12 cellular contexts compared by ENCODE assay signal in genomic region chr17:76270127-76270592, GRCh38. TPM values are rescaled to one million over a fixed set of nuclear protein-coding genes. Genes with fewer than 3 reads are reported as not detected.
DNase-seq lines count a peak whose midpoint lies in the region; ATAC-seq, FAIRE-seq and TF ChIP-seq lines count a peak whose summit lies in the region.
"Had no signal": no experiment of that assay in that cellular context is flagged by ENCODE, and none has a peak within 500 bp of the region (broad histone marks: within the 10 kb centered on the region; RNA-seq: fewer than 3 reads in every experiment).

No MANE protein-coding gene starts in this region.

- H3K4me2 ChIP-seq in HepG2 (ENCODE audit: low read depth, low read length): no peak overlapping the region

- FAIRE-seq in HepG2 (lab: Jason Lieb, UNC) (no peak), GM19239 (lab: Jason Lieb, UNC) (no peak)
- FAIRE-seq: keratinocyte had no signal

- CTCF ChIA-PET in HepG2 (lab: Yijun Ruan, JAX; ENCODE audit: low intra/inter-chr PET ratio, low total read pairs): no interaction called here

- H4K20me1 ChIP-seq in HepG2 (ENCODE audit: insufficient read depth, low read length): no peaks in the 10 kb centered on the region; the same call in 1 of the 2 replicates

- H3K4me1 ChIP-seq in HepG2 (ENCODE audit: insufficient read depth, low read length) (peaks cover 45% of the 10 kb centered on the region), right lobe of liver (peaks cover 0 to 40% (median 11%) of the 10 kb centered on the region in 4 donors)

- ATAC-seq in HepG2: no peak
- no peak for ATAC-seq in right lobe of liver

- no peak overlapping the region for H3K27ac ChIP-seq in HepG2 (ENCODE audit: extremely low read length, insufficient read depth, low read length)
- H3K27ac ChIP-seq in right lobe of liver: no peak overlapping the region

- WGBS in HepG2 (ENCODE audit: low lambda C conversion rate): 98% methylated on average over 26 of the region's 26 CpGs
- WGBS in right lobe of liver (ENCODE audit: insufficient coverage, low coverage, low lambda C conversion rate, missing lambda C conversion rate): no CpG with 5 or more reads among the region's 26 CpGs

- no peaks in the 10 kb centered on the region for H3K27me3 Mint-ChIP-seq in T-helper 1 cell treated with Interleukin-12 subunit alpha and Interleukin-12 subunit beta and Interleukin-4 antibody, amounts not matched to agents 30 μg/mL and 1 μg/mL, for 36 hours (ENCODE audit: low read depth)
- H3K27me3 Mint-ChIP-seq in immature natural killer cell (ENCODE audit: low read depth in 3 of 3) (peaks cover 30 to 39% (median 36%) of the 10 kb centered on the region in 3 donors), type B pancreatic cell (no peaks in the 10 kb centered on the region)

- H3K9ac ChIP-seq in HepG2 (ENCODE audit: insufficient read depth, low read depth, low read length): no peak overlapping the region

- H3K4me3 Mint-ChIP-seq in T-helper 1 cell treated with Interleukin-12 subunit alpha and Interleukin-12 subunit beta and Interleukin-4 antibody, amounts not matched to agents 30 μg/mL and 1 μg/mL, for 36 hours: peak overlapping the region; percentile 94
- H3K4me3 Mint-ChIP-seq in immature natural killer cell (peak overlapping the region in 4 of 5 donors; percentile 33 to 64 (median 61)), type B pancreatic cell (no peak overlapping the region)
- H3K4me3 Mint-ChIP-seq: nephron progenitor cell had no signal

- BruUV-seq in HepG2 (replicated peaks; lab: Mats Ljungman, UMichigan): no TSS peak

- DNase-seq in HepG2 (ENCODE audit: low spot score) (no peak), right lobe of liver (no peak), immature natural killer cell (peak in 1 of 3 donors; percentile 17), type B pancreatic cell (ENCODE audit: extremely low spot score, unreplicated experiment) (no peak), GM19239 (ENCODE audit: insufficient read length, low spot score) (no peak), GF-D8 (lab: John Stamatoyannopoulos, UW) (no peak)
- no peak for DNase-seq in activated CD4-positive, CD25-positive, alpha-beta regulatory T cell treated with anti-CD3 and anti-CD28 coated beads, Interleukin-2, amount 50 U/mL, for 72 hours
- DNase-seq: NCI-H446 treated with DMSO at 0.1 percent for 48 hours, nephron progenitor cell, Right ventricle myocardium superior had no signal

- H3K9me3 Mint-ChIP-seq in T-helper 1 cell treated with Interleukin-12 subunit alpha and Interleukin-12 subunit beta and Interleukin-4 antibody, amounts not matched to agents 30 μg/mL and 1 μg/mL, for 36 hours: no peaks in the 10 kb centered on the region
- H3K9me3 Mint-ChIP-seq in immature natural killer cell: no peaks in the 10 kb centered on the region
- H3K9me3 Mint-ChIP-seq in type B pancreatic cell: no peaks in the 10 kb centered on the region
- H3K9me3 Mint-ChIP-seq: nephron progenitor cell had no signal

- H3K79me2 ChIP-seq in HepG2 (ENCODE audit: insufficient read depth, low read length): peaks cover 25% of the 10 kb centered on the region

- no peak overlapping the region for H3K4me3 ChIP-seq in HepG2 (replicated peaks in 1 of 3; ENCODE audit: insufficient read depth in 1 of 3, low read depth in 2 of 3, low read length in 3 of 3)
- H3K4me3 ChIP-seq in right lobe of liver: no peak overlapping the region

- no peak for TF ChIP-seq RAD21 in HepG2 (CRISPR knock-in tag; IDR thresholded peaks at IDR 0.05)

- peaks cover 31% of the 10 kb centered on the region for H3K4me1 Mint-ChIP-seq in T-helper 1 cell treated with Interleukin-12 subunit alpha and Interleukin-12 subunit beta and Interleukin-4 antibody, amounts not matched to agents 30 μg/mL and 1 μg/mL, for 36 hours (ENCODE audit: low read depth)
- H3K4me1 Mint-ChIP-seq in immature natural killer cell (peaks cover 55 to 57% of the 10 kb centered on the region in 2 donors), type B pancreatic cell (ENCODE audit: unreplicated experiment) (peaks cover 16% of the 10 kb centered on the region)

- TF ChIP-seq CTCF in HepG2 (CRISPR knock-in tag; IDR thresholded peaks at IDR 0.05): no peak
- TF ChIP-seq CTCF in right lobe of liver (IDR thresholded peaks at IDR 0.05): no peak
- TF ChIP-seq CTCF in type B pancreatic cell (conservative IDR thresholded peaks at IDR 0.05): no peak

- peaks cover 8 to 12% of the 10 kb centered on the region in 2 experiments; a peak in 3 of 5 replicates for H3K36me3 ChIP-seq in HepG2 (replicated peaks in 1 of 2; ENCODE audit: control insufficient read depth in 1 of 2, insufficient read depth in 2 of 2, low read length in 2 of 2)
- no peaks in the 10 kb centered on the region for H3K36me3 ChIP-seq in right lobe of liver

- H3K27ac Mint-ChIP-seq in T-helper 1 cell treated with Interleukin-12 subunit alpha and Interleukin-12 subunit beta and Interleukin-4 antibody, amounts not matched to agents 30 μg/mL and 1 μg/mL, for 36 hours: peak overlapping the region; percentile 98
- peak overlapping the region in 5 of 6 donors; percentile 75 to 89 (median 84) for H3K27ac Mint-ChIP-seq in immature natural killer cell
- peak overlapping the region; percentile 46 for H3K27ac Mint-ChIP-seq in type B pancreatic cell
- H3K27ac Mint-ChIP-seq: nephron progenitor cell had no signal

- no peaks in the 10 kb centered on the region for H3K9me3 ChIP-seq in HepG2 (ENCODE audit: low read length)
- no peaks in the 10 kb centered on the region for H3K9me3 ChIP-seq in right lobe of liver

- intact Hi-C loops in HepG2 (cut with micrococcal nuclease; ENCODE audit: unreplicated experiment): loop anchor here (10.0 kb wide), 1 partner anchor 85 kb away; no protein-coding TSS in a partner anchor
- intact Hi-C loops in right lobe of liver (cut with DNase I): no loop called here

- in situ Hi-C loops in HepG2 (cut with HindIII; ENCODE audit: extremely low pct_ligation_motif_present, low pct_unique_long_range_greater_than_20kb): no loop called here

- TF ChIP-seq EP300 in HepG2 (IDR thresholded peaks at IDR 0.05; ENCODE audit: low read depth in 2 of 2, low read length in 2 of 2): no peak
- no peak for TF ChIP-seq EP300 in HepG2 (CRISPR knock-in tag; IDR thresholded peaks at IDR 0.05; ENCODE audit: borderline replicate concordance)

- no peak overlapping the region for H2AFZ ChIP-seq in HepG2 (ENCODE audit: low read length)

- POLR2A ChIA-PET in HepG2 (lab: Yijun Ruan, JAX): interaction anchor here (1.9 to 5.2 kb wide), 2 partner anchors 8 to 11 kb away, joined by 10 to 27 read pairs; no protein-coding TSS in a partner anchor

- peaks cover 43% of the 10 kb centered on the region for H3K36me3 Mint-ChIP-seq in T-helper 1 cell treated with Interleukin-12 subunit alpha and Interleukin-12 subunit beta and Interleukin-4 antibody, amounts not matched to agents 30 μg/mL and 1 μg/mL, for 36 hours (ENCODE audit: low read depth)
- H3K36me3 Mint-ChIP-seq in immature natural killer cell: no peaks in the 10 kb centered on the region
- H3K36me3 Mint-ChIP-seq in type B pancreatic cell: peaks cover 6% of the 10 kb centered on the region

- TF ChIP-seq POLR2A in HepG2 (IDR thresholded peaks at IDR 0.05; ENCODE audit: insufficient read depth in 1 of 2, low read depth in 2 of 2, low read length in 2 of 2): no peak
- TF ChIP-seq POLR2A in right lobe of liver (IDR thresholded peaks at IDR 0.05): no peak

- H3K27me3 ChIP-seq in HepG2 (ENCODE audit: control insufficient read depth in 1 of 2, insufficient read depth in 2 of 2, low read length in 2 of 2) (no peaks in the 10 kb centered on the region), right lobe of liver (no peaks in the 10 kb centered on the region)

RNA-seq across cellular contexts. Expression of gene UBALD2, which starts 5.0 kb away (rescaled TPM):
- total RNA-seq in HepG2 (2016; rRNA removed; fragmentation: Illumina TruSeq; extraction: Trizol): 3.3 and 5.3 TPM in 2 replicates
- 6.8 and 10.0 TPM in 2 replicates for total RNA-seq in HepG2 (2016; cell fraction: cytosol; rRNA removed; fragmentation: Illumina TruSeq; extraction: Trizol; ENCODE audit: low read depth)
- 4.4 and 4.5 TPM in 2 replicates for total RNA-seq in HepG2 (2016; cell fraction: insoluble cytoplasmic fraction; rRNA removed; fragmentation: Illumina TruSeq; extraction: Trizol)
- total RNA-seq in HepG2 (2016; cell fraction: membrane; rRNA removed; fragmentation: Illumina TruSeq; extraction: Trizol): 9.1 and 9.4 TPM in 2 replicates
- total RNA-seq in HepG2 (2016; cell fraction: nucleus; rRNA removed; fragmentation: Illumina TruSeq; extraction: Trizol): 2.6 and 3.2 TPM in 2 replicates
- polyA plus RNA-seq in HepG2 (2011; rRNA removed): 50.5 and 89.7 TPM in 2 replicates
- 14.6 and 28.0 TPM in 2 replicates for polyA plus RNA-seq in HepG2 (2011; cell fraction: cytosol; rRNA removed)
- 19.7 and 23.1 TPM in 2 replicates for polyA plus RNA-seq in HepG2 (2011; cell fraction: nucleus; rRNA removed)
- 16.6 and 21.8 TPM in 2 replicates for polyA plus RNA-seq in HepG2 (2012)
- polyA plus RNA-seq in HepG2 (2016; cell fraction: cytosol; fragmentation: Illumina TruSeq; extraction: Trizol; ENCODE audit: low read depth): 26.5 and 33.4 TPM in 2 replicates
- 15.4 and 17.2 TPM in 2 replicates for polyA plus RNA-seq in HepG2 (2016; cell fraction: insoluble cytoplasmic fraction; fragmentation: Illumina TruSeq; extraction: Trizol; ENCODE audit: low read depth)
- 28.1 and 30.3 TPM in 2 replicates for polyA plus RNA-seq in HepG2 (2016; cell fraction: membrane; fragmentation: Illumina TruSeq; extraction: Trizol; ENCODE audit: low read depth)
- polyA plus RNA-seq in HepG2 (2016; cell fraction: nucleus; fragmentation: Illumina TruSeq; extraction: Trizol; ENCODE audit: insufficient read depth, low read depth): 8.4 and 13.3 TPM in 2 replicates
- 24.6 and 37.9 TPM in 2 replicates for polyA minus RNA-seq in HepG2 (2011; rRNA and poly(A)+ RNA removed; ENCODE audit: low replicate concordance)
- 14.7 and 29.2 TPM in 2 replicates for polyA minus RNA-seq in HepG2 (2011; cell fraction: cytosol; rRNA and poly(A)+ RNA removed)
- polyA minus RNA-seq in HepG2 (2011; cell fraction: nucleus; rRNA and poly(A)+ RNA removed): 4.2 and 7.1 TPM in 2 replicates
- 10 to 100 TPM in 4 of 6 experiments, 1 to 10 TPM in 2; 7.3 to 17.9 (median 14.5) TPM for total RNA-seq in right lobe of liver
- polyA plus RNA-seq in immature natural killer cell: 1 to 10 TPM; 1.5 to 4.5 (median 3.9) TPM
- total RNA-seq in type B pancreatic cell (ENCODE audit: low replicate concordance): 46.9 and 53.1 TPM in 2 replicates

RNA-seq across cellular contexts. Expression of gene RNF157, which starts 29.9 kb away (rescaled TPM):
- 1.4 and 1.5 TPM in 2 replicates for total RNA-seq in HepG2 (2016; rRNA removed; fragmentation: Illumina TruSeq; extraction: Trizol)
- total RNA-seq in HepG2 (2016; cell fraction: cytosol; rRNA removed; fragmentation: Illumina TruSeq; extraction: Trizol; ENCODE audit: low read depth): 1.0 and 1.9 TPM in 2 replicates
- total RNA-seq in HepG2 (2016; cell fraction: insoluble cytoplasmic fraction; rRNA removed; fragmentation: Illumina TruSeq; extraction: Trizol): 1.5 and 2.1 TPM in 2 replicates
- total RNA-seq in HepG2 (2016; cell fraction: membrane; rRNA removed; fragmentation: Illumina TruSeq; extraction: Trizol): 3.1 and 3.6 TPM in 2 replicates
- 1.0 and 2.8 TPM in 2 replicates for total RNA-seq in HepG2 (2016; cell fraction: nucleus; rRNA removed; fragmentation: Illumina TruSeq; extraction: Trizol)
- 0.44 and 0.82 TPM in 2 replicates for polyA plus RNA-seq in HepG2 (2011; rRNA removed)
- polyA plus RNA-seq in HepG2 (2011; cell fraction: cytosol; rRNA removed): 0.52 and 0.71 TPM in 2 replicates
- 0.42 TPM in 2 replicates for polyA plus RNA-seq in HepG2 (2011; cell fraction: nucleus; rRNA removed)
- polyA plus RNA-seq in HepG2 (2012): 0.86 and 1.1 TPM in 2 replicates
- polyA plus RNA-seq in HepG2 (2016; cell fraction: cytosol; fragmentation: Illumina TruSeq; extraction: Trizol; ENCODE audit: low read depth): 1.7 and 2.0 TPM in 2 replicates
- polyA plus RNA-seq in HepG2 (2016; cell fraction: insoluble cytoplasmic fraction; fragmentation: Illumina TruSeq; extraction: Trizol; ENCODE audit: low read depth): 1.9 and 2.1 TPM in 2 replicates
- 3.0 and 5.1 TPM in 2 replicates for polyA plus RNA-seq in HepG2 (2016; cell fraction: membrane; fragmentation: Illumina TruSeq; extraction: Trizol; ENCODE audit: low read depth)
- 1.8 and 3.8 TPM in 2 replicates for polyA plus RNA-seq in HepG2 (2016; cell fraction: nucleus; fragmentation: Illumina TruSeq; extraction: Trizol; ENCODE audit: insufficient read depth, low read depth)
- polyA minus RNA-seq in HepG2 (2011; rRNA and poly(A)+ RNA removed; ENCODE audit: low replicate concordance): 0.66 and 3.2 TPM in 2 replicates
- polyA minus RNA-seq in HepG2 (2011; cell fraction: cytosol; rRNA and poly(A)+ RNA removed): 0.79 and 1.5 TPM in 2 replicates
- 0.77 and 0.99 TPM in 2 replicates for polyA minus RNA-seq in HepG2 (2011; cell fraction: nucleus; rRNA and poly(A)+ RNA removed)
- total RNA-seq in right lobe of liver: 10 to 100 TPM in 2 of 6 experiments, 1 to 10 TPM in 2, under 1 TPM in 2; 0.39 to 14.5 (median 6.0) TPM
- polyA plus RNA-seq in immature natural killer cell: 1 to 10 TPM in 2 of 3 donors, under 1 TPM in 1; 0.69 to 3.0 (median 1.2) TPM
- total RNA-seq in type B pancreatic cell (ENCODE audit: low replicate concordance): 5.4 and 27.0 TPM in 2 replicates
- polyA plus RNA-seq: keratinocyte had no signal

RNA-seq across cellular contexts. Expression of gene QRICH2, which starts 37.9 kb away (rescaled TPM):
- total RNA-seq in HepG2 (2016; rRNA removed; fragmentation: Illumina TruSeq; extraction: Trizol): 2.7 and 3.7 TPM in 2 replicates
- 3.1 and 3.3 TPM in 2 replicates for total RNA-seq in HepG2 (2016; cell fraction: cytosol; rRNA removed; fragmentation: Illumina TruSeq; extraction: Trizol; ENCODE audit: low read depth)
- 2.3 and 3.7 TPM in 2 replicates for total RNA-seq in HepG2 (2016; cell fraction: insoluble cytoplasmic fraction; rRNA removed; fragmentation: Illumina TruSeq; extraction: Trizol)
- 4.0 and 4.5 TPM in 2 replicates for total RNA-seq in HepG2 (2016; cell fraction: membrane; rRNA removed; fragmentation: Illumina TruSeq; extraction: Trizol)
- 4.4 and 6.1 TPM in 2 replicates for total RNA-seq in HepG2 (2016; cell fraction: nucleus; rRNA removed; fragmentation: Illumina TruSeq; extraction: Trizol)
- polyA plus RNA-seq in HepG2 (2011; rRNA removed): 5.7 and 11.5 TPM in 2 replicates
- polyA plus RNA-seq in HepG2 (2011; cell fraction: cytosol; rRNA removed): 3.4 and 3.8 TPM in 2 replicates
- polyA plus RNA-seq in HepG2 (2011; cell fraction: nucleus; rRNA removed): 58.0 and 60.6 TPM in 2 replicates
- polyA plus RNA-seq in HepG2 (2012): 1.5 and 7.5 TPM in 2 replicates
- polyA plus RNA-seq in HepG2 (2016; cell fraction: cytosol; fragmentation: Illumina TruSeq; extraction: Trizol; ENCODE audit: low read depth): 0.94 and 1.1 TPM in 2 replicates
- 1.2 TPM in 2 replicates for polyA plus RNA-seq in HepG2 (2016; cell fraction: insoluble cytoplasmic fraction; fragmentation: Illumina TruSeq; extraction: Trizol; ENCODE audit: low read depth)
- 1.0 and 1.5 TPM in 2 replicates for polyA plus RNA-seq in HepG2 (2016; cell fraction: membrane; fragmentation: Illumina TruSeq; extraction: Trizol; ENCODE audit: low read depth)
- 10.2 and 12.1 TPM in 2 replicates for polyA plus RNA-seq in HepG2 (2016; cell fraction: nucleus; fragmentation: Illumina TruSeq; extraction: Trizol; ENCODE audit: insufficient read depth, low read depth)
- polyA minus RNA-seq in HepG2 (2011; rRNA and poly(A)+ RNA removed; ENCODE audit: low replicate concordance): 6.3 and 21.9 TPM in 2 replicates
- 2.5 and 3.3 TPM in 2 replicates for polyA minus RNA-seq in HepG2 (2011; cell fraction: cytosol; rRNA and poly(A)+ RNA removed)
- polyA minus RNA-seq in HepG2 (2011; cell fraction: nucleus; rRNA and poly(A)+ RNA removed): 12.0 and 17.0 TPM in 2 replicates
- total RNA-seq in right lobe of liver: 1 to 10 TPM in 4 of 6 experiments, under 1 TPM in 2; 0.43 to 2.2 (median 1.5) TPM
- under 1 TPM in 1 of 3 donors, not detected in 2; 0.28 TPM for polyA plus RNA-seq in immature natural killer cell
- 3.9 and 11.7 TPM in 2 replicates for total RNA-seq in type B pancreatic cell (ENCODE audit: low replicate concordance)

Comparison
In these comparisons a context has a peak if more than half of its experiments do, and no peak if none do; other contexts are left out.
1. H3K27ac Mint-ChIP-seq: peak in every context shown above with its lines; median percentile 98 in T-helper 1 cell treated with Interleukin-12 subunit alpha and Interleukin-12 subunit beta and Interleukin-4 antibody, amounts not matched to agents 30 μg/mL and 1 μg/mL, for 36 hours; 84 in immature natural killer cell; 46 in type B pancreatic cell.